ENCODE assay signal across 8 cellular contexts in genomic region chr7:1939434-1940401, GRCh38.
DNase-seq lines count a peak whose midpoint lies in the region; ATAC-seq, FAIRE-seq and TF ChIP-seq lines count a peak whose summit lies in the region.

No MANE protein-coding gene starts in this region.

- H3K9me3 ChIP-seq in Loucy (ENCODE audit: insufficient read depth, low read depth, low read length) (no peaks in the 10 kb centered on the region), K562 (replicated peaks; ENCODE audit: control insufficient read depth, insufficient read depth, low read depth, low read length) (no peaks in the 10 kb centered on the region), A673 (ENCODE audit: low read depth, low read length, poor library complexity, severe bottlenecking) (no peaks in the 10 kb centered on the region)

- peak overlapping the region; percentile 89 for H3K4me2 ChIP-seq in Loucy (ENCODE audit: low read depth, low read length, poor library complexity, severe bottlenecking)
- H3K4me2 ChIP-seq in K562 (ENCODE audit: insufficient read depth, low read length) = no peak overlapping the region

- 86% methylated on average over 13 of the region's 28 CpGs for WGBS in K562 (ENCODE audit: insufficient coverage, low coverage, missing lambda C conversion rate)

- no peak for TF ChIP-seq CTCF in Loucy (conservative IDR thresholded peaks at IDR 0.05; ENCODE audit: low read length)
- no peak for TF ChIP-seq CTCF in K562 (IDR thresholded peaks at IDR 0.05 in 2 of 3, conservative IDR thresholded peaks at IDR 0.05 in 1 of 3; ENCODE audit: insufficient read depth in 2 of 3, low read depth in 1 of 3, low read length in 3 of 3)
- no peak for TF ChIP-seq CTCF in A673 (conservative IDR thresholded peaks at IDR 0.05; ENCODE audit: low read depth, low read length)

- POLR2A ChIA-PET in K562 (lab: Yijun Ruan, JAX) = interaction anchor here (0.7 kb wide), 1 partner anchor 21 kb away, joined by 4 read pairs; no protein-coding TSS in a partner anchor
- POLR2A ChIA-PET in A673 (lab: Charles Lee; ENCODE audit: low non-redundant PET) = no interaction called here

- TF ChIP-seq EP300 in K562 (IDR thresholded peaks at IDR 0.05; ENCODE audit: low read length) = no peak

- H3K36me3 ChIP-seq in Loucy (ENCODE audit: insufficient read depth, low read length) (peaks cover 10% of the 10 kb centered on the region; the same call in 1 of the 2 replicates), K562 (ENCODE audit: control insufficient read depth, insufficient read depth, low read length) (no peaks in the 10 kb centered on the region), A673 (ENCODE audit: insufficient read depth, low read length, poor library complexity, severe bottlenecking) (no peaks in the 10 kb centered on the region)

- in situ Hi-C loops in K562 (cut with MboI) = no loop called here

- H3K4me3 ChIP-seq in GM08714 (ENCODE audit: low read length) = peak overlapping the region; percentile 50; the same call in 1 of the 2 replicates
- peak overlapping the region; percentile 81 for H3K4me3 ChIP-seq in Loucy (ENCODE audit: low read length, poor library complexity, severe bottlenecking)
- no peak overlapping the region for H3K4me3 ChIP-seq in K562
- H3K4me3 ChIP-seq in A673 (ENCODE audit: low read depth, low read length, poor library complexity, severe bottlenecking) = no peak overlapping the region

- ATAC-seq in GM21576 (IDR thresholded peaks at IDR 0.05; ENCODE audit: unreplicated experiment) (peak; percentile 8), K562 (peak; percentile 37; the same call in 2 of the 3 replicates)

- H3K4me1 ChIP-seq in Loucy (ENCODE audit: insufficient read depth, low read length, poor library complexity, severe bottlenecking) (peaks cover 80% of the 10 kb centered on the region), K562 (replicated peaks in 1 of 2; ENCODE audit: control insufficient read depth in 2 of 2, insufficient read depth in 2 of 2, low read length in 2 of 2) (peaks cover 9 to 44% of the 10 kb centered on the region in 2 experiments; a peak in 4 of 5 replicates), A673 (ENCODE audit: insufficient read depth, low read length, poor library complexity, severe bottlenecking) (peaks cover 12% of the 10 kb centered on the region)

- BruUV-seq in K562 (replicated peaks; lab: Mats Ljungman, UMichigan) (no TSS peak), A673 (replicated peaks; lab: Mats Ljungman, UMichigan) (no TSS peak)

- TF ChIP-seq RAD21 in K562 (CRISPR knock-in tag; conservative IDR thresholded peaks at IDR 0.05 in 1 of 2, IDR thresholded peaks at IDR 0.05 in 1 of 2) = no peak

- H3K79me2 ChIP-seq in Loucy (ENCODE audit: insufficient read depth, low read length) (peaks cover 67% of the 10 kb centered on the region), K562 (ENCODE audit: control insufficient read depth, insufficient read depth, low read length) (no peaks in the 10 kb centered on the region)

- no peak for TF ChIP-seq POLR2A in K562 (conservative IDR thresholded peaks at IDR 0.05)

- FAIRE-seq in K562 (lab: Jason Lieb, UNC) = no peak

- DNase-seq in K562 (ENCODE audit: extremely low read depth in 1 of 4, low spot score in 3 of 4) = peak in 2 of 4 experiments; percentile 18 to 28
- peak; percentile 64 for DNase-seq in stimulated activated CD8-positive, alpha-beta memory T cell treated with anti-CD3 and anti-CD28 coated beads, Interleukin-4, amount 100 ng/mL, for 48 hours
- no peak for DNase-seq in DMS79 treated with DMSO at 0.1 percent for 48 hours (lab: John Stamatoyannopoulos, UW)
- no peak for DNase-seq in A673 (ENCODE audit: low spot score)
- DNase-seq in NCI-H524 treated with DMSO at 0.1 percent for 48 hours (lab: John Stamatoyannopoulos, UW) = no peak

- H2AFZ ChIP-seq in Loucy (ENCODE audit: low read length) (no peak overlapping the region), K562 (ENCODE audit: low read depth, low read length) (no peak overlapping the region)

- H4K20me1 ChIP-seq in Loucy (ENCODE audit: insufficient read depth, low read length, poor library complexity, severe bottlenecking) (peaks cover 26% of the 10 kb centered on the region), K562 (replicated peaks; ENCODE audit: control insufficient read depth, insufficient read depth, low read length) (no peaks in the 10 kb centered on the region)

- intact Hi-C loops in K562 (cut with micrococcal nuclease) = no loop called here
- intact Hi-C loops in A673 (cut with micrococcal nuclease; ENCODE audit: unreplicated experiment) = no loop called here

- peaks cover 4% of the 10 kb centered on the region; the same call in 1 of the 2 replicates for H3F3A ChIP-seq in Loucy (ENCODE audit: low read depth)

- no peaks in the 10 kb centered on the region for H3K27me3 ChIP-seq in Loucy (ENCODE audit: insufficient read depth, low read length, poor library complexity, severe bottlenecking)
- H3K27me3 ChIP-seq in K562 (ENCODE audit: control insufficient read depth in 2 of 2, insufficient read depth in 2 of 2, low read length in 2 of 2) = no peaks in the 10 kb centered on the region
- no peaks in the 10 kb centered on the region for H3K27me3 ChIP-seq in A673 (replicated peaks; ENCODE audit: insufficient read depth, low read depth, low read length, poor library complexity)

- no peaks in the 10 kb centered on the region for H3K9me2 ChIP-seq in Loucy (replicated peaks; ENCODE audit: low read depth, low read length)

- H3K27ac ChIP-seq in K562 (ENCODE audit: extremely low read depth, low read depth, low read length) (no peak overlapping the region), A673 (ENCODE audit: low read depth, low read length, poor library complexity, severe bottlenecking) (no peak overlapping the region)

- CTCF ChIA-PET in K562 (lab: Yijun Ruan, JAX; ENCODE audit: low intra/inter-chr PET ratio) = no interaction called here
- CTCF ChIA-PET in A673 (lab: Charles Lee) = no interaction called here

- H3K9ac ChIP-seq in Loucy (ENCODE audit: low read depth, low read length, poor library complexity, severe bottlenecking) = peak overlapping the region; percentile 95
- H3K9ac ChIP-seq in K562 (ENCODE audit: insufficient read depth in 1 of 2, low read depth in 2 of 2, low read length in 2 of 2) = no peak overlapping the region

- H3K9me1 ChIP-seq in K562 (ENCODE audit: control insufficient read depth, insufficient read depth, low read length) = no peaks in the 10 kb centered on the region

TF ChIP-seq in K562, 482 proteins besides CTCF, POLR2A, EP300 and RAD21:
- TF ChIP-seq ZNF282 (CRISPR knock-in tag; IDR thresholded peaks at IDR 0.05) = no peak
- TF ChIP-seq HDAC8 (tag; IDR thresholded peaks at IDR 0.05) = no peak
- TF ChIP-seq FOXK2 (conservative IDR thresholded peaks at IDR 0.05 in 1 of 2, IDR thresholded peaks at IDR 0.05 in 1 of 2; ENCODE audit: low read depth in 2 of 2) = no peak
- TF ChIP-seq EGR1 (conservative IDR thresholded peaks at IDR 0.05) = peak; percentile 55; the same call in 1 of the 2 replicates
- no peak for TF ChIP-seq ZNF780A (CRISPR knock-in tag; IDR thresholded peaks at IDR 0.05)

Comparison
In these comparisons a context has a peak if more than half of its experiments do, and no peak if none do; other contexts are left out.
1. H3K4me3 ChIP-seq: peak in GM08714 (single experiment) and Loucy (single experiment); none in K562 (single experiment) and A673 (single experiment).